ENCODE assay signal across 20 cellular contexts in the genomic region with DNA sequence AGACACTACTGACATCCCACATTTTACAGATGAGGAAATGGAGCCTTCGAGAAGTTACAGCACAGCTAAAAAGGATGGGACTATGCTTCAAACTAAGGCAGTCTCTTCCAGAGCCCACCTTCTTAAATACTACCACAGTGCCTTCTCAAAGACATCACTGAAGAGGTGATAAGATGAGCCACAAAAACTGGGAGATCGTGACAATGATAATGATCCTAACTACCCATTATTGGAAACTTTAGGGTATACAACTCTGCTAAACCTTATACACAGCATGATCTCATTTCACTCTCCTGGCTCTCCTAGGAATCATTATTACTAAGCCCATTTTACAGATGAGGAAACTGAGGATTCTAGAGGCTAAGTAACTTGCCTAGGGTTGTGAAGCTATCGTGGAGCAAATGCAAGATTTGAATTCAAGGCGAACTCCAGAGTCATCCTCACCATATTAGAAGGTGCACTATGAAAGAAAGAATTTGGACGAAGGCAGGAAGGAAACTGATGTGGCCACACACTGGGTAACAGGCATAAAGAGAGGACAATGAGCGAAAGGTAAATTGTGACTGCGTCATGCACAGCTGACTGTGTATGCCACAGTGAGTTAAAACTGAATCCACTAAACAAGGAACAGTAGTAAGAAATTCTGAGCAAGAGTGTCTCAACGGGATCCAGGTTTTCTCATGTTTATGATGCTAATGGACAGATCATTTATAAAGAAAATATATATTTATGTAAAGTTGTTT.
"Had no signal": no experiment of that assay in that cellular context is flagged by ENCODE, and none has a peak within 500 bp of the region (broad histone marks: within the 10 kb centered on the region; RNA-seq: fewer than 3 reads in every experiment).

No MANE protein-coding gene starts in this region.

- ATAC-seq: effector memory CD8-positive, alpha-beta T cell; foreskin keratinocyte; left ventricle myocardium superior; mucosa of descending colon had no signal

- H3K4me1 Mint-ChIP-seq: nephron had no signal

- H3K9me3 ChIP-seq: breast epithelium, mucosa of descending colon, right atrium auricular region had no signal

- H3K4me3 Mint-ChIP-seq: activated CD4-positive, alpha-beta memory T cell treated with anti-CD3 and anti-CD28 coated beads, Interleukin-2, amount 10 ng/mL, durations not matched to agents 7 days and 5 days; effector memory CD8-positive, alpha-beta T cell; memory B cell; nephron had no signal

- DNase-seq: activated CD4-positive, alpha-beta memory T cell treated with anti-CD3 and anti-CD28 coated beads, Interleukin-2, amount 10 ng/mL, durations not matched to agents 7 days and 5 days; activated CD4-positive, CD25-positive, alpha-beta regulatory T cell treated with anti-CD3 and anti-CD28 coated beads, Interleukin-2, amount 50 U/mL, for 72 hours; activated CD8-positive, alpha-beta memory T cell treated with anti-CD3 and anti-CD28 coated beads, Interleukin-2, amount 50 U/mL, for 48 hours; aorta; cerebellar nuclear complex; effector memory CD8-positive, alpha-beta T cell; foreskin keratinocyte; glutamatergic neuron; hypothalamus; kidney glomerular epithelial cell; left ventricle myocardium superior; mucosa of descending colon; occipital lobe; T-helper 9 cell had no signal

- H3K27ac ChIP-seq: breast epithelium, foreskin keratinocyte, right atrium auricular region, skin epidermis had no signal

- H3K27me3 ChIP-seq: breast epithelium, foreskin keratinocyte, right atrium auricular region had no signal

- H3K4me3 ChIP-seq: breast epithelium, mucosa of descending colon, right atrium auricular region, skin epidermis had no signal

- H3K36me3 ChIP-seq: breast epithelium had no signal

- H3K9me3 Mint-ChIP-seq: activated CD4-positive, alpha-beta memory T cell treated with anti-CD3 and anti-CD28 coated beads, Interleukin-2, amount 10 ng/mL, durations not matched to agents 7 days and 5 days; effector memory CD8-positive, alpha-beta T cell; memory B cell; nephron had no signal

- H3K27me3 Mint-ChIP-seq: activated CD4-positive, alpha-beta memory T cell treated with anti-CD3 and anti-CD28 coated beads, Interleukin-2, amount 10 ng/mL, durations not matched to agents 7 days and 5 days; effector memory CD8-positive, alpha-beta T cell; memory B cell; progenitor cell of endocrine pancreas had no signal

- H3K27ac Mint-ChIP-seq: activated CD4-positive, alpha-beta memory T cell treated with anti-CD3 and anti-CD28 coated beads, Interleukin-2, amount 10 ng/mL, durations not matched to agents 7 days and 5 days; memory B cell; nephron; progenitor cell of endocrine pancreas had no signal

- H3K4me1 ChIP-seq: breast epithelium, right atrium auricular region had no signal
